Comparison of ENCODE assay signal across 10 cellular contexts in genomic region chr20:31665753-31666152, GRCh38. TPM values are rescaled to one million over a fixed set of nuclear protein-coding genes. Genes with fewer than 3 reads are reported as not detected.
DNase-seq lines count a peak whose midpoint lies in the region; ATAC-seq, FAIRE-seq and TF ChIP-seq lines count a peak whose summit lies in the region.
"Had no signal": no experiment of that assay in that cellular context is flagged by ENCODE, and none has a peak within 500 bp of the region (broad histone marks: within the 10 kb centered on the region; RNA-seq: fewer than 3 reads in every experiment).

No MANE protein-coding gene starts in this region.

- H3K4me3 Mint-ChIP-seq in CD8-positive, alpha-beta memory T cell = no peak overlapping the region

- no peaks in the 10 kb centered on the region for H3K27me3 Mint-ChIP-seq in CD8-positive, alpha-beta memory T cell

- peaks cover 67 to 72% (median 72%) of the 10 kb centered on the region in 3 donors for H3K4me1 Mint-ChIP-seq in CD8-positive, alpha-beta memory T cell

- intact Hi-C loops in dorsolateral prefrontal cortex (cut with DNase I) (no loop called here), sigmoid colon (cut with DNase I) (no loop called here)

- no peaks in the 10 kb centered on the region for H3K9me3 ChIP-seq in CD8-positive, alpha-beta memory T cell (ENCODE audit: low read length)
- H3K9me3 ChIP-seq in RWPE2 (ENCODE audit: severe bottlenecking) = no peaks in the 10 kb centered on the region
- no peaks in the 10 kb centered on the region for H3K9me3 ChIP-seq in sigmoid colon

- ATAC-seq in RWPE2 (ENCODE audit: low read depth) = no peak
- ATAC-seq in GM21367 (IDR thresholded peaks at IDR 0.05; ENCODE audit: unreplicated experiment) = no peak

- peaks cover 0 to 32% (median 2%) of the 10 kb centered on the region in 3 donors for H3K36me3 Mint-ChIP-seq in CD8-positive, alpha-beta memory T cell

- H3K4me3 ChIP-seq in CD8-positive, alpha-beta memory T cell (ENCODE audit: low read length) = no peak overlapping the region
- H3K4me3 ChIP-seq in RWPE2 (ENCODE audit: severe bottlenecking) = no peak overlapping the region
- H3K4me3 ChIP-seq in dorsolateral prefrontal cortex = peak overlapping the region in 1 of 59 donors; percentile 16
- H3K4me3 ChIP-seq in sigmoid colon = no peak overlapping the region

- WGBS in sigmoid colon, 2 donors = 96 to 97% methylated on average over 10 of the region's 10 CpGs

- TF ChIP-seq CTCF in RWPE2 (IDR thresholded peaks at IDR 0.05; ENCODE audit: poor library complexity, severe bottlenecking) = no peak
- no peak for TF ChIP-seq CTCF in dorsolateral prefrontal cortex (IDR thresholded peaks at IDR 0.05 in 54 of 56, conservative IDR thresholded peaks at IDR 0.05 in 2 of 56; ENCODE audit: low read depth in 1 of 56, partially characterized antibody in 56 of 56)
- TF ChIP-seq CTCF in sigmoid colon (IDR thresholded peaks at IDR 0.05) = no peak
- no peak for TF ChIP-seq CTCF in D721Med (IDR thresholded peaks at IDR 0.05; ENCODE audit: insufficient read depth, missing control alignments)

- peak overlapping the region; percentile 69 for H3K27ac ChIP-seq in CD8-positive, alpha-beta memory T cell (ENCODE audit: low read depth, low read length)
- H3K27ac ChIP-seq in RWPE2 (ENCODE audit: poor library complexity, severe bottlenecking) (peak overlapping the region; percentile 47), dorsolateral prefrontal cortex (peak overlapping the region; percentile 80 to 100 (median 99)), sigmoid colon (peak overlapping the region; percentile 53 to 71 (median 66))

- peaks cover 53% of the 10 kb centered on the region for H3K4me1 ChIP-seq in CD8-positive, alpha-beta memory T cell (ENCODE audit: insufficient read depth, low read length)
- H3K4me1 ChIP-seq in RWPE2 (ENCODE audit: insufficient read depth, poor library complexity, severe bottlenecking) = peaks cover 10% of the 10 kb centered on the region
- H3K4me1 ChIP-seq in sigmoid colon = peaks cover 0 to 76% (median 65%) of the 10 kb centered on the region in 4 donors

- POLR2A ChIA-PET in CD8-positive, alpha-beta memory T cell (lab: Charles Lee) = interaction anchor here (2.4 kb wide), 1 partner anchor 57 kb away, joined by 15 read pairs; the partner anchor contains the start of gene BCL2L1

- no peak for TF ChIP-seq POLR2A in sigmoid colon (IDR thresholded peaks at IDR 0.05)

- H3K36me3 ChIP-seq in CD8-positive, alpha-beta memory T cell (ENCODE audit: insufficient read depth, low read length) = peaks cover 8% of the 10 kb centered on the region
- H3K36me3 ChIP-seq in RWPE2 (ENCODE audit: low read depth) (peaks cover 75% of the 10 kb centered on the region), sigmoid colon (peaks cover 0 to 16% (median 9%) of the 10 kb centered on the region in 4 donors)

- no peak for DNase-seq in CD8-positive, alpha-beta memory T cell
- DNase-seq in RWPE2 (ENCODE audit: low spot score) (peak; percentile 81), dorsolateral prefrontal cortex (no peak), sigmoid colon (no peak), Ammon's horn (ENCODE audit: low spot score) (no peak), D721Med (ENCODE audit: insufficient read length, low spot score) (no peak), NCI-H446 treated with DMSO at 0.1 percent for 48 hours (lab: John Stamatoyannopoulos, UW) (no peak)
- DNase-seq: activated CD4-positive, alpha-beta T cell treated with anti-CD3 and anti-CD28 coated beads for 1 hour; NCI-H1930 had no signal

- FAIRE-seq in D721Med (lab: Jason Lieb, UNC) = no peak

- H3K9me3 Mint-ChIP-seq in CD8-positive, alpha-beta memory T cell = no peaks in the 10 kb centered on the region

- CTCF ChIA-PET in CD8-positive, alpha-beta memory T cell (lab: Charles Lee) = interaction anchor here (1.2 to 3.1 kb wide), 3 partner anchors 55 to 103 kb away, joined by 3 to 68 read pairs (median 6); partner anchors contain the start of gene BCL2L1

- no peak for TF ChIP-seq EP300 in sigmoid colon (IDR thresholded peaks at IDR 0.05)

- peak overlapping the region; percentile 75 to 99 (median 88) for H3K27ac Mint-ChIP-seq in CD8-positive, alpha-beta memory T cell

- H3K27me3 ChIP-seq in CD8-positive, alpha-beta memory T cell (ENCODE audit: insufficient read depth, low read length, poor library complexity, severe bottlenecking) = no peaks in the 10 kb centered on the region
- H3K27me3 ChIP-seq in RWPE2 (ENCODE audit: insufficient read depth, poor library complexity, severe bottlenecking) = no peaks in the 10 kb centered on the region
- H3K27me3 ChIP-seq in dorsolateral prefrontal cortex = no peaks in the 10 kb centered on the region
- no peaks in the 10 kb centered on the region for H3K27me3 ChIP-seq in sigmoid colon

RNA-seq across cellular contexts. Expression of gene COX4I2, which starts 28.0 kb away (rescaled TPM):
- total RNA-seq in CD8-positive, alpha-beta memory T cell = not detected
- polyA plus RNA-seq in CD8-positive, alpha-beta memory T cell = not detected
- total RNA-seq in dorsolateral prefrontal cortex (1 to 10 TPM in 73 of 120 experiments, under 1 TPM in 16, not detected in 31; 0.66 to 5.5 (median 1.8) TPM), sigmoid colon (1 to 10 TPM in 1 of 4 donors, not detected in 3; 1.1 TPM)
- polyA plus RNA-seq in sigmoid colon = 1 to 10 TPM in 2 of 3 donors, not detected in 1; 1.4 to 3.0 TPM

RNA-seq across cellular contexts. Expression of gene BCL2L1, which starts 56.9 kb away (rescaled TPM):
- total RNA-seq in CD8-positive, alpha-beta memory T cell = 100 to 1,000 TPM; 328 TPM
- polyA plus RNA-seq in CD8-positive, alpha-beta memory T cell = 32.1 TPM
- total RNA-seq in dorsolateral prefrontal cortex (100 to 1,000 TPM in 77 of 120 experiments, 10 to 100 TPM in 43; 79.5 to 144 (median 103) TPM), sigmoid colon (10 to 100 TPM; 53.2 to 71.3 (median 55.7) TPM)
- 10 to 100 TPM; 76.1 to 94.8 (median 78.7) TPM for polyA plus RNA-seq in sigmoid colon

Comparison
In these comparisons a context has a peak if more than half of its experiments do, and no peak if none do; other contexts are left out.
1. H3K27ac ChIP-seq: peak in every context shown above with its lines; median percentile 99 in dorsolateral prefrontal cortex; 69 in CD8-positive, alpha-beta memory T cell; 66 in sigmoid colon; 47 in RWPE2.